18 cellular contexts compared by ENCODE assay signal in the genomic region with DNA sequence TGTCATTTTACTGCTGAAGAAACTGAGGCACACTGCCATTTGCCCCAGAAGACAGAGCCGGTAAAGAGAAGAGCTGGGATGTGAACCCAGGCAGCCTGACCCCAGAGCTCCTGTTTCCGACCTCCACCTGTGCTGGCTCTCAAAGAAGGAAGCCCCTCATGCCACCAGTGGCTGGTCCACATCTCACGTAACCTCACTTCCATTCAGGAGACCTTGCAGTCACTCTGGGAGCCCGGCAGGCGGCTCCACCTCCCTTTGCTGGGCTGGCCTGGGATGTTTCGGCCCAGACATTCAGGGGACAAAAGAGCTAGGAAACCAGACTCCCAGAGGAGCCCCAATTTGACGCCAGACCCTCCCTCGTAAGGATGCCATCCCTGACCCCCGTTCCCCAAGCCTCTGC. TPM values are rescaled to one million over a fixed set of nuclear protein-coding genes. Genes with fewer than 3 reads are reported as not detected.
DNase-seq lines count a peak whose midpoint lies in the region; ATAC-seq and TF ChIP-seq lines count a peak whose summit lies in the region.
"Had no signal": no experiment of that assay in that cellular context is flagged by ENCODE, and none has a peak within 500 bp of the region (broad histone marks: within the 10 kb centered on the region; RNA-seq: fewer than 3 reads in every experiment).

No MANE protein-coding gene starts in this region.

- in situ Hi-C loops in G401 (cut with HindIII; ENCODE audit: low sequenced_read_pairs), result no loop called here

- no peak overlapping the region for H3K4me3 Mint-ChIP-seq in effector memory CD8-positive, alpha-beta T cell

- H3K4me1 Mint-ChIP-seq in effector memory CD8-positive, alpha-beta T cell (ENCODE audit: low read depth in 2 of 2), result peaks cover 6 to 22% of the 10 kb centered on the region in 2 donors

- TF ChIP-seq CTCF in AG10803 (conservative IDR thresholded peaks at IDR 0.05; ENCODE audit: low read length), result peak; percentile 10; the same call in 1 of the 2 replicates

- H3K9me3 Mint-ChIP-seq in effector memory CD8-positive, alpha-beta T cell, result no peaks in the 10 kb centered on the region
- H3K9me3 Mint-ChIP-seq: mesothelial cell of epicardium had no signal

- no peaks in the 10 kb centered on the region for H3K27me3 Mint-ChIP-seq in effector memory CD8-positive, alpha-beta T cell

- peak overlapping the region; percentile 2 to 37 for H3K27ac Mint-ChIP-seq in effector memory CD8-positive, alpha-beta T cell
- H3K27ac Mint-ChIP-seq: mesothelial cell of epicardium had no signal

- H3K36me3 Mint-ChIP-seq in effector memory CD8-positive, alpha-beta T cell (ENCODE audit: insufficient read depth), result peaks cover 12% of the 10 kb centered on the region

- H3K4me3 ChIP-seq in AG10803 (ENCODE audit: low read length), result no peak overlapping the region
- H3K4me3 ChIP-seq: prostate gland had no signal

- DNase-seq in AG10803 (ENCODE audit: low read depth) (no peak), HT-29 (ENCODE audit: low spot score) (peak; percentile 18), pons (ENCODE audit: low spot score) (peak; percentile 17), activated gamma-delta T cell (lab: John Stamatoyannopoulos, UW) (no peak), G401 (ENCODE audit: low spot score) (no peak)
- no peak for DNase-seq in effector memory CD8-positive, alpha-beta T cell
- no peak for DNase-seq in activated CD4-positive, alpha-beta T cell treated with anti-CD3 and anti-CD28 coated beads for 48 hours
- no peak for DNase-seq in activated CD4-positive, alpha-beta T cell treated with anti-CD3 and anti-CD28 coated beads, Interleukin-2, amount 50 U/mL, for 48 hours
- DNase-seq: COR-L47; effector memory CD4-positive, alpha-beta T cell; NCI-H1105; RPMI8226; stimulated activated CD4-positive, alpha-beta T cell treated with anti-CD3 and anti-CD28 coated beads, Interleukin-4, amount 100 ng/mL, for 1 hour; stimulated activated naive CD8-positive, alpha-beta T cell treated with anti-CD3 and anti-CD28 coated beads, Interleukin-15, Interleukin-2, amounts not matched to agents 100 U/mL and 50 U/mL, for 24 hours had no signal

- no peak for ATAC-seq in effector memory CD8-positive, alpha-beta T cell (replicated peaks)
- ATAC-seq: stimulated activated naive CD8-positive, alpha-beta T cell treated with anti-CD3 and anti-CD28 coated beads, Interleukin-15, Interleukin-2, amounts not matched to agents 100 U/mL and 50 U/mL, for 24 hours had no signal

RNA-seq across cellular contexts. Expression of a gene that starts 2.9 kb away (rescaled TPM):
- 39.8 and 47.0 TPM in 2 replicates for total RNA-seq in HT-29 (2014; rRNA removed; shearing (Covaris generic))
- total RNA-seq in G401 (2014; rRNA removed; shearing (Covaris generic)), result 22.7 and 41.4 TPM in 2 replicates

RNA-seq across cellular contexts. Expression of a gene that starts 7.0 kb away (rescaled TPM):
- total RNA-seq in HT-29 (2014; rRNA removed; shearing (Covaris generic)), result not detected in 2 replicates
- not detected in 2 replicates for total RNA-seq in G401 (2014; rRNA removed; shearing (Covaris generic))
- total RNA-seq: mesothelial cell of epicardium, NCI-H460 had no signal

RNA-seq across cellular contexts. Expression of a gene that starts 38.8 kb away (rescaled TPM):
- total RNA-seq in HT-29 (2014; rRNA removed; shearing (Covaris generic)), result 0.03 and 0.08 TPM in 2 replicates
- total RNA-seq in G401 (2014; rRNA removed; shearing (Covaris generic)), result not detected in 2 replicates
- total RNA-seq: NCI-H460 had no signal

RNA-seq across cellular contexts. Expression of a gene that starts 38.9 kb away (rescaled TPM):
- 5.8 and 6.6 TPM in 2 replicates for total RNA-seq in HT-29 (2014; rRNA removed; shearing (Covaris generic))
- total RNA-seq in G401 (2014; rRNA removed; shearing (Covaris generic)), result 37.9 and 44.8 TPM in 2 replicates

RNA-seq across cellular contexts. Expression of a gene that starts 55.9 kb away (rescaled TPM):
- not detected in 2 replicates for total RNA-seq in HT-29 (2014; rRNA removed; shearing (Covaris generic))
- not detected in 2 replicates for total RNA-seq in G401 (2014; rRNA removed; shearing (Covaris generic))
- total RNA-seq: activated CD8-positive, alpha-beta memory T cell treated with anti-CD3 and anti-CD28 coated beads for 36 hours; mesothelial cell of epicardium; prostate gland had no signal

Comparison
In these comparisons a context has a peak if more than half of its experiments do, and no peak if none do; other contexts are left out.
1. DNase-seq: peak in HT-29 (single experiment) and pons (single experiment); none in AG10803 (single experiment), effector memory CD8-positive, alpha-beta T cell (0 of 3), activated gamma-delta T cell (single experiment), activated CD4-positive, alpha-beta T cell treated with anti-CD3 and anti-CD28 coated beads for 48 hours (single experiment), activated CD4-positive, alpha-beta T cell treated with anti-CD3 and anti-CD28 coated beads, Interleukin-2, amount 50 U/mL, for 48 hours (0 of 2) and G401 (single experiment).